ENCODE assay signal across 8 cellular contexts in genomic region chr17:39953471-39953888, GRCh38. TPM values are rescaled to one million over a fixed set of nuclear protein-coding genes. Genes with fewer than 3 reads are reported as not detected.
A peak's percentile ranks its signal among the peaks of the same experiment; 100 is the strongest.
DNase-seq lines count a peak whose midpoint lies in the region; TF ChIP-seq lines count a peak whose summit lies in the region.

No MANE protein-coding gene starts in this region.

- TF ChIP-seq POLR2A in adrenal gland (IDR thresholded peaks at IDR 0.05) = no peak

- H4K20me1 ChIP-seq in Loucy (ENCODE audit: insufficient read depth, low read length, poor library complexity, severe bottlenecking) = no peaks in the 10 kb centered on the region

- 18 to 82% (median 38%) methylated on average over 3 to 9 of the region's 9 CpGs for WGBS in adrenal gland, 4 donors

- peaks cover 20% of the 10 kb centered on the region for H3K4me1 Mint-ChIP-seq in CD14-positive monocyte

- H3K27ac Mint-ChIP-seq in CD14-positive monocyte = peak overlapping the region in 6 of 7 donors; percentile 69 to 91 (median 86)

- H3K27me3 Mint-ChIP-seq in CD14-positive monocyte (ENCODE audit: low read depth in 3 of 3) = peaks cover 5 to 16% (median 9%) of the 10 kb centered on the region in 3 donors

- H2AFZ ChIP-seq in Loucy (ENCODE audit: low read length) (peak overlapping the region; percentile 89), neuron (ENCODE audit: low read depth, low read length) (peak overlapping the region; percentile 51)

- H3K4me2 ChIP-seq in Loucy (ENCODE audit: low read depth, low read length, poor library complexity, severe bottlenecking) = peak overlapping the region; percentile 65

- TF ChIP-seq CTCF in CD14-positive monocyte (IDR thresholded peaks at IDR 0.05) (no peak), Loucy (conservative IDR thresholded peaks at IDR 0.05; ENCODE audit: low read length) (no peak), adrenal gland (IDR thresholded peaks at IDR 0.05) (no peak)

- DNase-seq in CD14-positive monocyte (ENCODE audit: low spot score) (no peak), CD1c-positive myeloid dendritic cell (ENCODE audit: extremely low spot score) (no peak), adrenal gland (no peak), NCI-H774 (lab: John Stamatoyannopoulos, UW) (no peak), posterior vena cava (ENCODE audit: low spot score) (no peak)

- H3K9me3 Mint-ChIP-seq in CD14-positive monocyte = peaks cover 0 to 2% (median 0%) of the 10 kb centered on the region in 7 donors

- H3K36me3 Mint-ChIP-seq in CD14-positive monocyte = no peaks in the 10 kb centered on the region

- H3K4me3 ChIP-seq in Loucy (ENCODE audit: low read length, poor library complexity, severe bottlenecking) = peak overlapping the region; percentile 67
- H3K4me3 ChIP-seq in duodenal mucosa (ENCODE audit: low read depth in 1 of 2, low read length in 2 of 2) = peak overlapping the region; percentile 67 to 71
- H3K4me3 ChIP-seq in neuron (ENCODE audit: low read length) = peak overlapping the region; percentile 44
- peak overlapping the region in 1 of 4 donors; percentile 52 for H3K4me3 ChIP-seq in adrenal gland

- H3K36me3 ChIP-seq in Loucy (ENCODE audit: insufficient read depth, low read length) = no peaks in the 10 kb centered on the region
- no peaks in the 10 kb centered on the region for H3K36me3 ChIP-seq in duodenal mucosa (ENCODE audit: control insufficient read depth in 1 of 2, insufficient read depth in 2 of 2, low read length in 2 of 2)
- no peaks in the 10 kb centered on the region for H3K36me3 ChIP-seq in neuron (ENCODE audit: insufficient read depth, low read length)
- no peaks in the 10 kb centered on the region for H3K36me3 ChIP-seq in adrenal gland (replicated peaks in 1 of 2)

- H3K9ac ChIP-seq in Loucy (ENCODE audit: low read depth, low read length, poor library complexity, severe bottlenecking) = peak overlapping the region; percentile 47
- peak overlapping the region in 1 of 2 donors; percentile 77 for H3K9ac ChIP-seq in duodenal mucosa (ENCODE audit: low read depth in 1 of 2, low read length in 2 of 2)

- peak overlapping the region; percentile 79 to 84 for H3K4me3 Mint-ChIP-seq in CD14-positive monocyte

- intact Hi-C loops in CD14-positive monocyte (cut with micrococcal nuclease) = loop anchor here in 1 of 2 donors (2.0 kb wide), 1 partner anchor 27 kb away; the partner anchor contains the start of gene PSMD3
- intact Hi-C loops in adrenal gland (cut with DNase I) = no loop called here
- intact Hi-C loops in posterior vena cava (cut with DNase I) = no loop called here

- H3K27me3 ChIP-seq in Loucy (ENCODE audit: insufficient read depth, low read length, poor library complexity, severe bottlenecking) (no peaks in the 10 kb centered on the region), duodenal mucosa (ENCODE audit: control insufficient read depth in 1 of 2, insufficient read depth in 2 of 2, low read length in 2 of 2) (no peaks in the 10 kb centered on the region), neuron (ENCODE audit: insufficient read depth, low read length) (no peaks in the 10 kb centered on the region), adrenal gland (no peaks in the 10 kb centered on the region)

- H3K9me2 ChIP-seq in Loucy (replicated peaks; ENCODE audit: low read depth, low read length) = no peaks in the 10 kb centered on the region

- H3K27ac ChIP-seq in duodenal mucosa (ENCODE audit: low read depth, low read length) (peak overlapping the region; percentile 50), adrenal gland (peak overlapping the region in 1 of 5 donors; percentile 72)

- H3F3A ChIP-seq in Loucy (ENCODE audit: low read depth) = no peaks in the 10 kb centered on the region

- H3K9me3 ChIP-seq in Loucy (ENCODE audit: insufficient read depth, low read depth, low read length) (no peaks in the 10 kb centered on the region), duodenal mucosa (ENCODE audit: control insufficient read depth in 1 of 2, low read length in 2 of 2) (no peaks in the 10 kb centered on the region), neuron (ENCODE audit: low read length) (no peaks in the 10 kb centered on the region), adrenal gland (replicated peaks in 1 of 3) (no peaks in the 10 kb centered on the region)

- no peaks in the 10 kb centered on the region for H3K79me2 ChIP-seq in Loucy (ENCODE audit: insufficient read depth, low read length)

- peaks cover 5% of the 10 kb centered on the region for H3K4me1 ChIP-seq in Loucy (ENCODE audit: insufficient read depth, low read length, poor library complexity, severe bottlenecking)
- peaks cover 11 to 12% of the 10 kb centered on the region in 2 donors for H3K4me1 ChIP-seq in duodenal mucosa (ENCODE audit: control insufficient read depth in 1 of 2, insufficient read depth in 2 of 2, low read length in 2 of 2)
- peaks cover 5% of the 10 kb centered on the region for H3K4me1 ChIP-seq in neuron (ENCODE audit: insufficient read depth, low read length)
- no peaks in the 10 kb centered on the region for H3K4me1 ChIP-seq in adrenal gland (replicated peaks in 1 of 2)

RNA-seq across cellular contexts. Expression of gene GSDMA, which starts 9.3 kb away (rescaled TPM):
- polyA plus RNA-seq in CD14-positive monocyte = not detected
- 1 to 10 TPM in 4 of 8 donors, under 1 TPM in 1, not detected in 3; 0.14 to 2.2 (median 1.4) TPM for total RNA-seq in adrenal gland
- under 1 TPM in 2 of 3 donors, not detected in 1; 0.20 to 0.53 TPM for polyA plus RNA-seq in adrenal gland
- total RNA-seq in posterior vena cava = under 1 TPM; 0.19 to 0.57 TPM

RNA-seq across cellular contexts. Expression of gene LRRC3C, which starts 25.9 kb away (rescaled TPM):
- polyA plus RNA-seq in CD14-positive monocyte (not detected), adrenal gland (not detected)
- total RNA-seq in adrenal gland (not detected), posterior vena cava (not detected)

RNA-seq across cellular contexts. Expression of gene ORMDL3, which starts 26.1 kb away (rescaled TPM):
- polyA plus RNA-seq in CD14-positive monocyte (10 to 100 TPM in 1 of 2 donors, 1 to 10 TPM in 1; 9.4 to 11.8 TPM), adrenal gland (100 to 1,000 TPM in 1 of 3 donors, 10 to 100 TPM in 2; 40.4 to 102 (median 52.1) TPM)
- total RNA-seq in adrenal gland (10 to 100 TPM; 29.1 to 76.7 (median 50.9) TPM), posterior vena cava (10 to 100 TPM; 32.1 to 43.2 TPM)

RNA-seq across cellular contexts. Expression of gene PSMD3, which starts 27.1 kb away (rescaled TPM):
- polyA plus RNA-seq in CD14-positive monocyte (10 to 100 TPM; 48.4 to 48.8 TPM), adrenal gland (100 to 1,000 TPM in 1 of 3 donors, 10 to 100 TPM in 2; 42.8 to 109 (median 54.5) TPM)
- total RNA-seq in adrenal gland (100 to 1,000 TPM in 3 of 8 donors, 10 to 100 TPM in 5; 78.8 to 123 (median 97.3) TPM), posterior vena cava (10 to 100 TPM; 57.6 to 65.5 TPM)

RNA-seq across cellular contexts. Expression of gene GSDMB, which starts 35.0 kb away (rescaled TPM):
- polyA plus RNA-seq in CD14-positive monocyte (not detected), adrenal gland (10 to 100 TPM in 2 of 3 donors, under 1 TPM in 1; 0.51 to 11.7 (median 10.0) TPM)
- total RNA-seq in adrenal gland (1 to 10 TPM in 4 of 8 donors, under 1 TPM in 3, not detected in 1; 0.53 to 3.0 (median 1.1) TPM), posterior vena cava (1 to 10 TPM; 4.2 to 6.0 TPM)
